8 cellular contexts compared by ENCODE assay signal in the genomic region with DNA sequence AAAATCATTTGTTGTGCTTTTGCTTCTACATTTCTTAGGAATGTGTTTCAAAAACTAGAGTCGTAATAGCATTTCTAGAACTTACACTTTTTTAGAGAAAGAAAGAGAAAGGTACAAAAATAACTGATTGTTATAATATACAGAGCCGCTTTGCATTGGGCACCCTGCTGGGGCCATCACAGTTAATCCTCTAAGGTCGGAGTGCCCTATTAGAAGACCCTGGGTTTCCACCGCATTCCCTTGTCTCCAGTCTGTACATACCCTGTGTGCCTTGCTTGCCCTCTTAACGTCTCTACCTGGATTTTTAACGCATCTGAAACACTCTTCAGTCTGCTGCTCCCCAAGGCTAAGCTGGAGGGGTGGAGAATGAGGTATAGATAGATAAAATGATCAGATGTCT. TPM values are rescaled to one million over a fixed set of nuclear protein-coding genes. Genes with fewer than 3 reads are reported as not detected.
DNase-seq lines count a peak whose midpoint lies in the region.
"Had no signal": no experiment of that assay in that cellular context is flagged by ENCODE, and none has a peak within 500 bp of the region (broad histone marks: within the 10 kb centered on the region; RNA-seq: fewer than 3 reads in every experiment).

No MANE protein-coding gene starts in this region.

- H3K14ac ChIP-seq in trophoblast cell (ENCODE audit: low read length): no peak overlapping the region

- H3K79me1 ChIP-seq in trophoblast cell (ENCODE audit: low read length): peaks cover 8% of the 10 kb centered on the region

- H3K4ac ChIP-seq in trophoblast cell (ENCODE audit: low read depth, low read length): no peak overlapping the region

- no peak overlapping the region for H4K91ac ChIP-seq in trophoblast cell (ENCODE audit: low read depth, low read length)

- H4K12ac ChIP-seq in trophoblast cell (ENCODE audit: low read depth, low read length): no peak overlapping the region

- no peak overlapping the region for H4K8ac ChIP-seq in trophoblast cell (ENCODE audit: low read depth, low read length)

- DNase-seq in NCI-H345 (lab: John Stamatoyannopoulos, UW): peak; percentile 0
- DNase-seq in NCI-H345 treated with DMSO at 0.1 percent for 48 hours (lab: John Stamatoyannopoulos, UW; ENCODE audit: unreplicated experiment): no peak
- no peak for DNase-seq in trophoblast cell
- DNase-seq in midbrain (lab: John Stamatoyannopoulos, UW): no peak
- DNase-seq in RKO (ENCODE audit: low spot score): no peak
- DNase-seq: occipital lobe; stimulated activated naive CD4-positive, alpha-beta T cell treated with Interleukin-2 at 50 U/mL for 16 hours had no signal

- no peak overlapping the region for H3K23ac ChIP-seq in trophoblast cell (ENCODE audit: low read length)

- H3K79me2 ChIP-seq in trophoblast cell (ENCODE audit: control insufficient read depth, insufficient read depth, low read length, poor library complexity): peaks cover 4% of the 10 kb centered on the region

- WGBS in ectodermal cell, 2 experiments: 25 to 27% methylated on average over 5 to 6 of the region's 6 CpGs
- no CpG with 5 or more reads among the region's 6 CpGs for WGBS in trophoblast cell (ENCODE audit: extremely low coverage, insufficient coverage, insufficient read length)

- no peak overlapping the region for H2BK120ac ChIP-seq in trophoblast cell (ENCODE audit: insufficient read depth, low read length, poor library complexity)

- H3K9me3 ChIP-seq in ectodermal cell (ENCODE audit: control insufficient read depth, low read length) (no peaks in the 10 kb centered on the region), trophoblast cell (ENCODE audit: insufficient read depth, low read depth, low read length) (no peaks in the 10 kb centered on the region)

- H3K18ac ChIP-seq in trophoblast cell (ENCODE audit: low read length): no peak overlapping the region

- no peak overlapping the region for H3K9ac ChIP-seq in trophoblast cell (ENCODE audit: low read length)

- H3K36me3 ChIP-seq in ectodermal cell (ENCODE audit: control insufficient read depth, insufficient read depth, low read length): peaks cover 6% of the 10 kb centered on the region
- H3K36me3 ChIP-seq in trophoblast cell (ENCODE audit: control insufficient read depth in 1 of 2, insufficient read depth in 2 of 2, low read length in 2 of 2): peaks cover 7 to 15% of the 10 kb centered on the region in 2 experiments

- H2BK5ac ChIP-seq in trophoblast cell (ENCODE audit: low read depth, low read length, poor library complexity): no peak overlapping the region

- H2BK12ac ChIP-seq in trophoblast cell (ENCODE audit: low read length): no peak overlapping the region

- no peak overlapping the region for H3K27ac ChIP-seq in ectodermal cell (ENCODE audit: insufficient read depth, low read depth, low read length, poor library complexity, severe bottlenecking)
- no peak overlapping the region for H3K27ac ChIP-seq in trophoblast cell (ENCODE audit: low read depth, low read length)

- H3K4me2 ChIP-seq in trophoblast cell (ENCODE audit: low read length): peak overlapping the region; percentile 93

- H3K27me3 ChIP-seq in ectodermal cell (ENCODE audit: control insufficient read depth, insufficient read depth, low read length, poor library complexity, severe bottlenecking): peaks cover 20% of the 10 kb centered on the region
- H3K27me3 ChIP-seq in trophoblast cell (ENCODE audit: insufficient read depth, low read length): no peaks in the 10 kb centered on the region

- H3K4me3 ChIP-seq in ectodermal cell (ENCODE audit: insufficient read depth, low read depth, low read length) (peak overlapping the region; percentile 69), trophoblast cell (ENCODE audit: low read depth, low read length) (no peak overlapping the region)

- H3K4me1 ChIP-seq in ectodermal cell (ENCODE audit: control insufficient read depth, insufficient read depth, low read length): no peaks in the 10 kb centered on the region
- H3K4me1 ChIP-seq in trophoblast cell (ENCODE audit: control insufficient read depth in 1 of 2, insufficient read depth in 2 of 2, low read length in 2 of 2): peaks cover 0 to 6% of the 10 kb centered on the region in 2 experiments

- H2AK5ac ChIP-seq in trophoblast cell (ENCODE audit: low read length): no peak overlapping the region

- no peak overlapping the region for H2AFZ ChIP-seq in trophoblast cell (ENCODE audit: insufficient read depth, low read length, poor library complexity)

RNA-seq across cellular contexts. Expression of gene MARVELD2, which starts 1.3 kb away (rescaled TPM):
- polyA plus RNA-seq in ectodermal cell (2013, experiment 1 of 4): 6.4 TPM
- 8.8 TPM for polyA plus RNA-seq in ectodermal cell (2013, experiment 2 of 4)
- 4.1 TPM for polyA plus RNA-seq in ectodermal cell (2013, experiment 3 of 4)
- polyA plus RNA-seq in ectodermal cell (2013, experiment 4 of 4): 4.1 TPM
- polyA plus RNA-seq in trophoblast cell (2013): 15.3 and 16.2 TPM in 2 replicates

RNA-seq across cellular contexts. Expression of gene RAD17, which starts 46.6 kb away (rescaled TPM):
- 39.0 TPM for polyA plus RNA-seq in ectodermal cell (2013, experiment 1 of 4)
- 42.9 TPM for polyA plus RNA-seq in ectodermal cell (2013, experiment 2 of 4)
- polyA plus RNA-seq in ectodermal cell (2013, experiment 3 of 4): 34.3 TPM
- 38.2 TPM for polyA plus RNA-seq in ectodermal cell (2013, experiment 4 of 4)
- polyA plus RNA-seq in trophoblast cell (2013): 19.0 and 20.2 TPM in 2 replicates

RNA-seq across cellular contexts. Expression of gene AK6, which starts 46.9 kb away (rescaled TPM):
- polyA plus RNA-seq in ectodermal cell (2013, experiment 1 of 4): 45.6 TPM
- 37.0 TPM for polyA plus RNA-seq in ectodermal cell (2013, experiment 2 of 4)
- 32.1 TPM for polyA plus RNA-seq in ectodermal cell (2013, experiment 3 of 4)
- polyA plus RNA-seq in ectodermal cell (2013, experiment 4 of 4): 34.0 TPM
- 46.9 and 52.0 TPM in 2 replicates for polyA plus RNA-seq in trophoblast cell (2013)

RNA-seq across cellular contexts. Expression of gene TAF9, which starts 46.9 kb away (rescaled TPM):
- 100 TPM for polyA plus RNA-seq in ectodermal cell (2013, experiment 1 of 4)
- polyA plus RNA-seq in ectodermal cell (2013, experiment 2 of 4): 102 TPM
- polyA plus RNA-seq in ectodermal cell (2013, experiment 3 of 4): 110 TPM
- 119 TPM for polyA plus RNA-seq in ectodermal cell (2013, experiment 4 of 4)
- polyA plus RNA-seq in trophoblast cell (2013): 69.8 and 70.5 TPM in 2 replicates
